8 cellular contexts compared by ENCODE assay signal in genomic region chr1:107936498-107937481, GRCh38. TPM values are rescaled to one million over a fixed set of nuclear protein-coding genes. Genes with fewer than 3 reads are reported as not detected.
DNase-seq lines count a peak whose midpoint lies in the region; ATAC-seq and TF ChIP-seq lines count a peak whose summit lies in the region.

No MANE protein-coding gene starts in this region.

- H3K9me3 Mint-ChIP-seq in T-helper 2 cell treated with Interferon-gamma antibody and Interleukin-4, amounts not matched to agents 5 μg/mL and 100 μg/mL, for 36 hours = no peaks in the 10 kb centered on the region
- H3K9me3 Mint-ChIP-seq in memory B cell = no peaks in the 10 kb centered on the region

- H3K27ac Mint-ChIP-seq in T-helper 2 cell treated with Interferon-gamma antibody and Interleukin-4, amounts not matched to agents 5 μg/mL and 100 μg/mL, for 36 hours = no peak overlapping the region
- H3K27ac Mint-ChIP-seq in memory B cell = peak overlapping the region; percentile 68

- no peaks in the 10 kb centered on the region for H3K27me3 ChIP-seq in A673 (replicated peaks; ENCODE audit: insufficient read depth, low read depth, low read length, poor library complexity)

- peaks cover 35% of the 10 kb centered on the region for H3K4me1 ChIP-seq in A673 (ENCODE audit: insufficient read depth, low read length, poor library complexity, severe bottlenecking)

- peaks cover 39% of the 10 kb centered on the region for H3K4me1 Mint-ChIP-seq in T-helper 2 cell treated with Interferon-gamma antibody and Interleukin-4, amounts not matched to agents 5 μg/mL and 100 μg/mL, for 36 hours (ENCODE audit: low read depth)
- H3K4me1 Mint-ChIP-seq in memory B cell = peaks cover 50% of the 10 kb centered on the region

- no peaks in the 10 kb centered on the region for H3K36me3 ChIP-seq in A673 (ENCODE audit: insufficient read depth, low read length, poor library complexity, severe bottlenecking)

- TF ChIP-seq CTCF in A673 (conservative IDR thresholded peaks at IDR 0.05; ENCODE audit: low read depth, low read length) = no peak
- TF ChIP-seq CTCF in coronary artery (IDR thresholded peaks at IDR 0.05) = no peak

- no peaks in the 10 kb centered on the region for H3K9me3 ChIP-seq in A673 (ENCODE audit: low read depth, low read length, poor library complexity, severe bottlenecking)

- intact Hi-C loops in A673 (cut with micrococcal nuclease; ENCODE audit: unreplicated experiment) = loop anchor here (2.0 kb wide), 1 partner anchor 38 kb away; no protein-coding TSS in a partner anchor

- DNase-seq in A673 (ENCODE audit: low spot score) = peak; percentile 84
- peak; percentile 68 for DNase-seq in T-helper 2 cell treated with Interferon-gamma antibody and Interleukin-4, amounts not matched to agents 5 μg/mL and 100 μg/mL, for 36 hours (ENCODE audit: low spot score)
- no peak for DNase-seq in coronary artery (ENCODE audit: low spot score)
- DNase-seq in memory B cell (ENCODE audit: low spot score in 2 of 2) = peak in 1 of 2 donors; percentile 6
- no peak for DNase-seq in NCI-H524 (lab: John Stamatoyannopoulos, UW)
- no peak for DNase-seq in SHP77 (lab: John Stamatoyannopoulos, UW)

- BruUV-seq in A673 (replicated peaks; lab: Mats Ljungman, UMichigan) = no TSS peak

- H3K4me3 Mint-ChIP-seq in T-helper 2 cell treated with Interferon-gamma antibody and Interleukin-4, amounts not matched to agents 5 μg/mL and 100 μg/mL, for 36 hours = peak overlapping the region; percentile 43
- H3K4me3 Mint-ChIP-seq in memory B cell = peak overlapping the region; percentile 43

- peaks cover 4% of the 10 kb centered on the region for H3K27me3 Mint-ChIP-seq in T-helper 2 cell treated with Interferon-gamma antibody and Interleukin-4, amounts not matched to agents 5 μg/mL and 100 μg/mL, for 36 hours (ENCODE audit: low read depth)
- no peaks in the 10 kb centered on the region for H3K27me3 Mint-ChIP-seq in memory B cell

- H3K27ac ChIP-seq in A673 (ENCODE audit: low read depth, low read length, poor library complexity, severe bottlenecking) = peak overlapping the region; percentile 34
- peak overlapping the region in 1 of 2 donors; percentile 28 for H3K27ac ChIP-seq in coronary artery

- H3K4me3 ChIP-seq in A673 (ENCODE audit: low read depth, low read length, poor library complexity, severe bottlenecking) (no peak overlapping the region), coronary artery (peak overlapping the region; percentile 18)

- ATAC-seq in GM18868 (IDR thresholded peaks at IDR 0.05; ENCODE audit: unreplicated experiment) (peak; percentile 28), HG03571 (IDR thresholded peaks at IDR 0.05; ENCODE audit: unreplicated experiment) (peak; percentile 28), memory B cell (ENCODE audit: low read depth) (peak; percentile 62)

- CTCF ChIA-PET in A673 (lab: Charles Lee) = no interaction called here

- H3K36me3 Mint-ChIP-seq in T-helper 2 cell treated with Interferon-gamma antibody and Interleukin-4, amounts not matched to agents 5 μg/mL and 100 μg/mL, for 36 hours (ENCODE audit: low read depth) = no peaks in the 10 kb centered on the region
- peaks cover 7% of the 10 kb centered on the region for H3K36me3 Mint-ChIP-seq in memory B cell

- POLR2A ChIA-PET in A673 (lab: Charles Lee; ENCODE audit: low non-redundant PET) = no interaction called here

RNA-seq across cellular contexts. Expression of gene VAV3, which starts 28.2 kb away (rescaled TPM):
- 0.30 and 0.44 TPM in 2 replicates for total RNA-seq in A673 (2021)

Comparison
In these comparisons a context has a peak if more than half of its experiments do, and no peak if none do; other contexts are left out.
1. DNase-seq: peak in A673 (single experiment) and T-helper 2 cell treated with Interferon-gamma antibody and Interleukin-4, amounts not matched to agents 5 μg/mL and 100 μg/mL, for 36 hours (single experiment); none in coronary artery (single experiment), NCI-H524 (0 of 2) and SHP77 (0 of 2).
2. Peak in every context shown above with its lines, with median percentiles within 50 percentile points of each other: ATAC-seq.